1 cellular context compared by ENCODE assay signal in genomic region chr10:5560142-5560843, GRCh38.
TF ChIP-seq lines count a peak whose summit lies in the region.

No MANE protein-coding gene starts in this region.

TF ChIP-seq in endothelial cell of umbilical vein, 7 proteins besides CTCF, POLR2A, EP300 and RAD21 (continued from another document):
- TF ChIP-seq, protein P1, sequence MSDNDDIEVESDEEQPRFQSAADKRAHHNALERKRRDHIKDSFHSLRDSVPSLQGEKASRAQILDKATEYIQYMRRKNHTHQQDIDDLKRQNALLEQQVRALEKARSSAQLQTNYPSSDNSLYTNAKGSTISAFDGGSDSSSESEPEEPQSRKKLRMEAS (IDR thresholded peaks at IDR 0.05; ENCODE audit: insufficient read depth, insufficient read length), result no peak
- no peak for TF ChIP-seq FOS (IDR thresholded peaks at IDR 0.05; ENCODE audit: borderline replicate concordance, insufficient read depth, low read length)
